23 cellular contexts compared by ENCODE assay signal in genomic region chr1:167168424-167168823, GRCh38. TPM values are rescaled to one million over a fixed set of nuclear protein-coding genes. Genes with fewer than 3 reads are reported as not detected.
DNase-seq lines count a peak whose midpoint lies in the region; ATAC-seq, FAIRE-seq and TF ChIP-seq lines count a peak whose summit lies in the region.
"Had no signal": no experiment of that assay in that cellular context is flagged by ENCODE, and none has a peak within 500 bp of the region (broad histone marks: within the 10 kb centered on the region; RNA-seq: fewer than 3 reads in every experiment).

No MANE protein-coding gene starts in this region.

- H3K4me3 Mint-ChIP-seq in GM23338 (no peak overlapping the region), neural progenitor cell (no peak overlapping the region)
- H3K4me3 Mint-ChIP-seq: CD14-positive monocyte; CD4-positive, alpha-beta T cell; CD8-positive, alpha-beta memory T cell; H9 had no signal

- H3K9me3 ChIP-seq in neural progenitor cell (ENCODE audit: low read depth) = no peaks in the 10 kb centered on the region
- peaks cover 0 to 13% (median 9%) of the 10 kb centered on the region in 4 donors for H3K9me3 ChIP-seq in stomach
- H3K9me3 ChIP-seq in PC-9 (ENCODE audit: insufficient read depth, low read depth) = no peaks in the 10 kb centered on the region; the same call in 1 of the 2 replicates
- H3K9me3 ChIP-seq: A549; BE2C; BLaER1 treated with 17β-estradiol and CSF1 and Interleukin-3, amounts not matched to agents 10 nM and 100 nM had no signal

- H3K27ac Mint-ChIP-seq in GM23338 (no peak overlapping the region), neural progenitor cell (peak overlapping the region; percentile 25)
- H3K27ac Mint-ChIP-seq: CD14-positive monocyte; CD4-positive, alpha-beta T cell; CD8-positive, alpha-beta memory T cell had no signal

- H3K79me2 ChIP-seq in GM23338 (replicated peaks; ENCODE audit: insufficient read depth) = no peaks in the 10 kb centered on the region
- H3K79me2 ChIP-seq in neural progenitor cell (ENCODE audit: low read depth) = peaks cover 6% of the 10 kb centered on the region
- H3K79me2 ChIP-seq in PC-9 (ENCODE audit: low read depth) = no peaks in the 10 kb centered on the region

- no peaks in the 10 kb centered on the region for H3K36me3 Mint-ChIP-seq in GM23338 (ENCODE audit: low read depth)
- peaks cover 2% of the 10 kb centered on the region for H3K36me3 Mint-ChIP-seq in neural progenitor cell
- H3K36me3 Mint-ChIP-seq: CD14-positive monocyte; CD8-positive, alpha-beta memory T cell had no signal

- FAIRE-seq in D721Med (lab: Jason Lieb, UNC) = no peak
- FAIRE-seq: A549, G401.6, GM12878 had no signal

- no peak overlapping the region for H3K4me3 ChIP-seq in GM23338
- no peak overlapping the region for H3K4me3 ChIP-seq in neural progenitor cell
- H3K4me3 ChIP-seq in stomach = no peak overlapping the region
- no peak overlapping the region for H3K4me3 ChIP-seq in PC-9
- H3K4me3 ChIP-seq: A549; BLaER1 treated with 17β-estradiol and CSF1 and Interleukin-3, amounts not matched to agents 10 nM and 100 nM; GM12878; GM23248 had no signal

- H3K9me2 ChIP-seq in GM23338 (ENCODE audit: insufficient read depth) (no peaks in the 10 kb centered on the region), PC-9 (ENCODE audit: insufficient read depth) (no peaks in the 10 kb centered on the region)

- H3K9me3 Mint-ChIP-seq in GM23338 = no peaks in the 10 kb centered on the region; the same call in 1 of the 3 replicates
- H3K9me3 Mint-ChIP-seq in neural progenitor cell = peaks cover 8% of the 10 kb centered on the region
- H3K9me3 Mint-ChIP-seq: CD8-positive, alpha-beta memory T cell; H9 had no signal

- H3K4me1 ChIP-seq in GM23338 (ENCODE audit: insufficient read depth) = peaks cover 36% of the 10 kb centered on the region
- peaks cover 33% of the 10 kb centered on the region for H3K4me1 ChIP-seq in neural progenitor cell
- H3K4me1 ChIP-seq in stomach = no peaks in the 10 kb centered on the region
- H3K4me1 ChIP-seq in PC-9 (replicated peaks; ENCODE audit: insufficient read depth) = peaks cover 51% of the 10 kb centered on the region
- H3K4me1 ChIP-seq: A549 had no signal

- H2AFZ ChIP-seq in GM23338 (peak overlapping the region; percentile 40; the same call in 1 of the 2 replicates), neural progenitor cell (replicated peaks) (no peak overlapping the region), PC-9 (no peak overlapping the region)
- H2AFZ ChIP-seq: GM23248 had no signal

- H3F3A ChIP-seq in GM23338 (replicated peaks; ENCODE audit: low read depth) (no peaks in the 10 kb centered on the region), neural progenitor cell (ENCODE audit: low read depth) (peaks cover 7% of the 10 kb centered on the region), PC-9 (ENCODE audit: insufficient read depth, low read depth) (peaks cover under 1% of the 10 kb centered on the region; the same call in 1 of the 2 replicates)

- H3K27ac ChIP-seq in GM23338 (ENCODE audit: low read depth) (no peak overlapping the region), neural progenitor cell (no peak overlapping the region), stomach (no peak overlapping the region), PC-9 (no peak overlapping the region)
- H3K27ac ChIP-seq: A549; BLaER1 treated with 17β-estradiol and CSF1 and Interleukin-3, amounts not matched to agents 10 nM and 100 nM; GM23248 had no signal

- no TSS peak for BruUV-seq in PC-9 (replicated peaks; lab: Mats Ljungman, UMichigan)

- H4K20me1 ChIP-seq in GM23338 (replicated peaks; ENCODE audit: insufficient read depth) (no peaks in the 10 kb centered on the region), neural progenitor cell (ENCODE audit: low read depth) (no peaks in the 10 kb centered on the region), PC-9 (ENCODE audit: insufficient read depth) (no peaks in the 10 kb centered on the region)
- H4K20me1 ChIP-seq: BLaER1 treated with 17β-estradiol and CSF1 and Interleukin-3, amounts not matched to agents 10 nM and 100 nM had no signal

- WGBS in stomach, 5 donors = 61 to 81% (median 70%) methylated on average over 7 of the region's 7 CpGs

- intact Hi-C loops in stomach (cut with DNase I; ENCODE audit: low total_unique reads) (no loop called here), PC-9 (cut with micrococcal nuclease; ENCODE audit: unreplicated experiment) (no loop called here)

- H3K36me3 ChIP-seq in GM23338 (ENCODE audit: insufficient read depth) = no peaks in the 10 kb centered on the region
- no peaks in the 10 kb centered on the region for H3K36me3 ChIP-seq in neural progenitor cell
- H3K36me3 ChIP-seq in stomach = no peaks in the 10 kb centered on the region
- H3K36me3 ChIP-seq in PC-9 (ENCODE audit: low read depth) = no peaks in the 10 kb centered on the region
- H3K36me3 ChIP-seq: BE2C; BLaER1 treated with 17β-estradiol and CSF1 and Interleukin-3, amounts not matched to agents 10 nM and 100 nM had no signal

- no peak for TF ChIP-seq POLR2A in stomach (IDR thresholded peaks at IDR 0.05)

- DNase-seq in GM23338 (ENCODE audit: low spot score) (no peak), cerebellum (ENCODE audit: low spot score) (peak; percentile 77), neural progenitor cell (ENCODE audit: low spot score) (no peak), D721Med (ENCODE audit: insufficient read length, low spot score) (no peak), stomach (no peak), PC-9 (no peak)
- no peak for DNase-seq in activated CD4-positive, CD25-positive, alpha-beta regulatory T cell treated with anti-CD3 and anti-CD28 coated beads, Interleukin-2, amount 50 U/mL, for 72 hours
- DNase-seq: 8988T; ACHN; AML-193; BE2C; CD4-positive, alpha-beta T cell; CD8-positive, alpha-beta memory T cell; DMS53; DMS79 treated with DMSO at 0.1 percent for 48 hours; GM23248; H9 had no signal

- CTCF ChIA-PET in PC-9 (lab: Charles Lee) = no interaction called here

- no peak for ATAC-seq in GM23338
- ATAC-seq: GM12878, HCT116 had no signal

- H3K4me1 Mint-ChIP-seq in GM23338 = peaks cover 39% of the 10 kb centered on the region
- peaks cover 67% of the 10 kb centered on the region for H3K4me1 Mint-ChIP-seq in neural progenitor cell
- H3K4me1 Mint-ChIP-seq: CD14-positive monocyte had no signal

- TF ChIP-seq CTCF in GM23338 (conservative IDR thresholded peaks at IDR 0.05; ENCODE audit: low read depth in 2 of 2) (no peak), neural progenitor cell (IDR thresholded peaks at IDR 0.05) (no peak), D721Med (IDR thresholded peaks at IDR 0.05; ENCODE audit: insufficient read depth, missing control alignments) (no peak), stomach (IDR thresholded peaks at IDR 0.05) (no peak), PC-9 (conservative IDR thresholded peaks at IDR 0.05) (no peak)

- no peak overlapping the region for H3K9ac ChIP-seq in neural progenitor cell
- H3K9ac ChIP-seq: BLaER1 treated with 17β-estradiol and CSF1 and Interleukin-3, amounts not matched to agents 10 nM and 100 nM; GM23248 had no signal

- H3K27me3 Mint-ChIP-seq in GM23338 (ENCODE audit: insufficient read depth, low read depth, poor library complexity) = peaks cover 2% of the 10 kb centered on the region
- peaks cover 8% of the 10 kb centered on the region for H3K27me3 Mint-ChIP-seq in neural progenitor cell (ENCODE audit: insufficient read depth, low read depth)

- H3K4me2 ChIP-seq in GM23338 (no peak overlapping the region), neural progenitor cell (no peak overlapping the region), PC-9 (no peak overlapping the region)
- H3K4me2 ChIP-seq: A549; BLaER1 treated with 17β-estradiol and CSF1 and Interleukin-3, amounts not matched to agents 10 nM and 100 nM had no signal

- H3K27me3 ChIP-seq in GM23338 (ENCODE audit: insufficient read depth) = no peaks in the 10 kb centered on the region
- H3K27me3 ChIP-seq in neural progenitor cell = no peaks in the 10 kb centered on the region
- peaks cover 0 to 8% (median 0%) of the 10 kb centered on the region in 3 donors for H3K27me3 ChIP-seq in stomach
- no peaks in the 10 kb centered on the region for H3K27me3 ChIP-seq in PC-9 (ENCODE audit: insufficient read depth, low read depth)
- H3K27me3 ChIP-seq: BE2C; BLaER1 treated with 17β-estradiol and CSF1 and Interleukin-3, amounts not matched to agents 10 nM and 100 nM had no signal

- no peak for TF ChIP-seq EP300 in stomach (IDR thresholded peaks at IDR 0.05)

- POLR2A ChIA-PET in PC-9 (lab: Charles Lee; ENCODE audit: unreplicated experiment) = interaction anchor here (0.6 kb wide), 1 partner anchor 13 kb away, joined by 3 read pairs; no protein-coding TSS in a partner anchor

TF ChIP-seq in GM23338, 12 proteins besides CTCF, POLR2A, EP300 and RAD21 (continues in another document):
- TF ChIP-seq EZH2 (IDR thresholded peaks at IDR 0.05; ENCODE audit: low read depth, unreplicated experiment) = no peak
- no peak for TF ChIP-seq CREB1 (CRISPR knock-in tag; IDR thresholded peaks at IDR 0.05; ENCODE audit: low read depth)
- no peak for TF ChIP-seq JUNB (IDR thresholded peaks at IDR 0.05; ENCODE audit: unreplicated experiment)
- no peak for TF ChIP-seq EZH2phosphoT487 (IDR thresholded peaks at IDR 0.05; ENCODE audit: unreplicated experiment)
- no peak for TF ChIP-seq NANOG (IDR thresholded peaks at IDR 0.05; ENCODE audit: borderline replicate concordance)
- TF ChIP-seq ZNF114 (CRISPR knock-in tag; IDR thresholded peaks at IDR 0.05) = no peak
- TF ChIP-seq POLR2AphosphoS5 (IDR thresholded peaks at IDR 0.05; ENCODE audit: low read depth) = no peak
- TF ChIP-seq STAT1 (IDR thresholded peaks at IDR 0.05; ENCODE audit: unreplicated experiment) = no peak
- TF ChIP-seq ETS1 (IDR thresholded peaks at IDR 0.05) = no peak
- no peak for TF ChIP-seq ZNF331 (CRISPR knock-in tag; IDR thresholded peaks at IDR 0.05; ENCODE audit: low read depth)

RNA-seq across cellular contexts. Expression of gene POU2F1, which starts 52.3 kb away (rescaled TPM):
- 52.0 and 66.1 TPM in 2 replicates for total RNA-seq in GM23338 (2014; rRNA removed; shearing (Covaris generic))
- polyA plus RNA-seq in GM23338 (2016; fragmentation: Nextera tagmentation; extraction: Ambion mirVana) (29.9 and 38.8 TPM in 2 replicates), stomach (1 to 10 TPM; 1.2 to 1.7 (median 1.7) TPM)
- total RNA-seq in cerebellum (57.2 TPM), neural progenitor cell (ENCODE audit: low replicate concordance) (48.1 and 68.0 TPM in 2 replicates), stomach (10 to 100 TPM in 4 of 5 donors, 1 to 10 TPM in 1; 4.5 to 36.2 (median 15.8) TPM), PC-9 (2021) (16.6 and 28.5 TPM in 2 replicates)
